In genomic region chr4:184277010-184277409, GRCh38 we compare ENCODE assay signal across 6 cellular contexts. TPM values are rescaled to one million over a fixed set of nuclear protein-coding genes. Genes with fewer than 3 reads are reported as not detected.
"Had no signal": no experiment of that assay in that cellular context is flagged by ENCODE, and none has a peak within 500 bp of the region (broad histone marks: within the 10 kb centered on the region; RNA-seq: fewer than 3 reads in every experiment).

No MANE protein-coding gene starts in this region.

RNA-seq across cellular contexts. Expression of gene ENPP6, which starts 59.3 kb away (rescaled TPM):
- total RNA-seq: GM23248, H4, H7, HepG2, HFFc6, HT1080 had no signal
